1 cellular context compared by ENCODE assay signal in genomic region chr3:42063886-42064285, GRCh38.
TF ChIP-seq lines count a peak whose summit lies in the region.

No MANE protein-coding gene starts in this region.

TF ChIP-seq in H1, 55 proteins besides CTCF, POLR2A, EP300 and RAD21 (continued from another document):
- TF ChIP-seq SIN3A (conservative IDR thresholded peaks at IDR 0.05 in 1 of 2, IDR thresholded peaks at IDR 0.05 in 1 of 2; ENCODE audit: low read depth in 1 of 2, low read length in 2 of 2) = no peak
